ENCODE assay signal across 9 cellular contexts in the genomic region with DNA sequence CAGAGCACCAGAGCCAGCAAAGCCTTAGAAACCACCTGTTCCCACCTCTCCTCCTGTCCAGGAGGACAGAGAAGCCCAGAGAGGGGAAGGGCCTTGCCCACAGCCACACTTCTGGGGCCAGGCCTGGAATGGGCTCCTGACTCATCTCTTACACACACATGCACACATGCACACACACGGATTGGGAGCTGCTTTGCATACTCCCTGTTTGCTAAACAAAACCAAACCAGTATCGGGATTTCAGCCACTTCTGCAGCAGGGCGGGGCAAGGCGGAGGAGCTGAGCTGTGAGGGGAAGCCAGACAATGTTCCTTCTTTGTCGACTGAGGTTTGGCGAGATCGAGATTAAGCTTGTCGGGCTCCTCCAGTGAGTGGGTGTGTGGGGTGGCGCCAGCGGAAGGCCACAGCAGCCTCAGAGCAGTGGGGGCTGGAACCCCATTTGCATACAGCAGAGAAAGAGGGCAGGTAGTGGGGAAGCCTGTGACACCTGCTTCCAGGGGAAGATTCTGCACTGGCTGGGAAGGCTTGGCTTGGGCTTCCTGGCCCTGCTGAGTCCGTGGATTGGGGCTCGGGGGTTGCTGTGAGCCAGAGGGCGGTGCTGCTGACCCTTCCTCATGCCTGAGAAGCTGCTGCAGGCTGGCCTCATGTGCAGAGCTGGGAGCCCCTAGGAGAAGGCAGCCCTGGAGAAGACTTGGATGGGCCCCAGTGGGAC. TPM values are rescaled to one million over a fixed set of nuclear protein-coding genes. Genes with fewer than 3 reads are reported as not detected.
DNase-seq lines count a peak whose midpoint lies in the region; ATAC-seq and TF ChIP-seq lines count a peak whose summit lies in the region.
"Had no signal": no experiment of that assay in that cellular context is flagged by ENCODE, and none has a peak within 500 bp of the region (broad histone marks: within the 10 kb centered on the region; RNA-seq: fewer than 3 reads in every experiment).

No MANE protein-coding gene starts in this region.

- H3K9me3 ChIP-seq in thyroid gland (no peaks in the 10 kb centered on the region), WERI-Rb-1 (ENCODE audit: severe bottlenecking) (no peaks in the 10 kb centered on the region)

- H3K27me3 ChIP-seq in thyroid gland (no peaks in the 10 kb centered on the region), WERI-Rb-1 (ENCODE audit: insufficient read depth, low read depth, severe bottlenecking) (no peaks in the 10 kb centered on the region)

- no peak overlapping the region for H3K4me3 ChIP-seq in retinal pigment epithelial cell (ENCODE audit: low read length)
- no peak overlapping the region for H3K4me3 ChIP-seq in thyroid gland (replicated peaks in 1 of 3)
- no peak overlapping the region for H3K4me3 ChIP-seq in WERI-Rb-1 (ENCODE audit: low read depth, low read length)

- H3K4me1 Mint-ChIP-seq in dendritic cell treated with granulocyte-macrophage colony-stimulating factor and Interleukin-4, amounts not matched to agents 40 ng/mL and 50 ng/mL, for 4 days (ENCODE audit: low read depth): peaks cover 41% of the 10 kb centered on the region

- DNase-seq in Kasumi-1 (lab: John Stamatoyannopoulos, UW) (peak; percentile 17 to 51), retinal pigment epithelial cell (ENCODE audit: low read depth) (peak; percentile 13), thyroid gland (no peak), NCI-H1694 treated with DMSO at 0.1 percent for 48 hours (lab: John Stamatoyannopoulos, UW) (no peak), WERI-Rb-1 (no peak)
- no peak for DNase-seq in stimulated activated CD4-positive, alpha-beta T cell treated with anti-CD3 and anti-CD28 coated beads, Interleukin-4, amount 100 ng/mL, for 24 hours

- peaks cover 52% of the 10 kb centered on the region for H3K27me3 Mint-ChIP-seq in dendritic cell treated with granulocyte-macrophage colony-stimulating factor and Interleukin-4, amounts not matched to agents 40 ng/mL and 50 ng/mL, for 4 days

- TF ChIP-seq POLR2A in thyroid gland (IDR thresholded peaks at IDR 0.05): no peak

- 32 to 34% methylated on average over 10 to 12 of the region's 13 CpGs for WGBS in thyroid gland, 2 donors

- H3K27ac ChIP-seq in thyroid gland (no peak overlapping the region), WERI-Rb-1 (no peak overlapping the region)
- H3K27ac ChIP-seq: VCaP had no signal

- H3K4me3 Mint-ChIP-seq in dendritic cell treated with granulocyte-macrophage colony-stimulating factor and Interleukin-4, amounts not matched to agents 40 ng/mL and 50 ng/mL, for 4 days: no peak overlapping the region

- intact Hi-C loops in dendritic cell treated with granulocyte-macrophage colony-stimulating factor and Interleukin-4, amounts not matched to agents 40 ng/mL and 50 ng/mL, for 4 days (cut with micrococcal nuclease): no loop called here
- intact Hi-C loops in thyroid gland (cut with DNase I): no loop called here

- H3K36me3 Mint-ChIP-seq in dendritic cell treated with granulocyte-macrophage colony-stimulating factor and Interleukin-4, amounts not matched to agents 40 ng/mL and 50 ng/mL, for 4 days (ENCODE audit: low read depth): no peaks in the 10 kb centered on the region

- peak; percentile 66 for ATAC-seq in GM18909 (IDR thresholded peaks at IDR 0.05; ENCODE audit: poor library complexity, unreplicated experiment)

- no peak for TF ChIP-seq CTCF in retinal pigment epithelial cell (conservative IDR thresholded peaks at IDR 0.05; ENCODE audit: low read depth, low read length)
- no peak for TF ChIP-seq CTCF in thyroid gland (IDR thresholded peaks at IDR 0.05)
- TF ChIP-seq CTCF in WERI-Rb-1 (IDR thresholded peaks at IDR 0.05; ENCODE audit: low read depth, low read length): no peak

- peak overlapping the region; percentile 20 for H3K27ac Mint-ChIP-seq in dendritic cell treated with granulocyte-macrophage colony-stimulating factor and Interleukin-4, amounts not matched to agents 40 ng/mL and 50 ng/mL, for 4 days

- no peaks in the 10 kb centered on the region for H3K9me3 Mint-ChIP-seq in dendritic cell treated with granulocyte-macrophage colony-stimulating factor and Interleukin-4, amounts not matched to agents 40 ng/mL and 50 ng/mL, for 4 days

- H3K4me1 ChIP-seq in thyroid gland: no peaks in the 10 kb centered on the region

- H3K36me3 ChIP-seq in thyroid gland: no peaks in the 10 kb centered on the region
- H3K36me3 ChIP-seq in WERI-Rb-1: no peaks in the 10 kb centered on the region

RNA-seq across cellular contexts. Expression of a gene that starts 16.1 kb away (rescaled TPM):
- total RNA-seq in thyroid gland: under 1 TPM in 1 of 4 donors, not detected in 3; 0.11 TPM

RNA-seq across cellular contexts. Expression of a gene that starts 36.2 kb away (rescaled TPM):
- 10 to 100 TPM; 49.3 to 69.0 (median 56.8) TPM for total RNA-seq in thyroid gland

RNA-seq across cellular contexts. Expression of a gene that starts 50.1 kb away (rescaled TPM):
- total RNA-seq in thyroid gland: 100 to 1,000 TPM in 1 of 4 donors, 10 to 100 TPM in 3; 52.7 to 114 (median 66.7) TPM

Comparison
In these comparisons a context has a peak if more than half of its experiments do, and no peak if none do; other contexts are left out.
1. DNase-seq: peak in Kasumi-1 (2 of 2) and retinal pigment epithelial cell (single experiment); none in thyroid gland (0 of 2), NCI-H1694 treated with DMSO at 0.1 percent for 48 hours (single experiment), WERI-Rb-1 (single experiment) and stimulated activated CD4-positive, alpha-beta T cell treated with anti-CD3 and anti-CD28 coated beads, Interleukin-4, amount 100 ng/mL, for 24 hours (single experiment).